Comparison of ENCODE assay signal across 8 cellular contexts in genomic region chr17:46212634-46213435, GRCh38. TPM values are rescaled to one million over a fixed set of nuclear protein-coding genes. Genes with fewer than 3 reads are reported as not detected.
DNase-seq lines count a peak whose midpoint lies in the region; ATAC-seq and TF ChIP-seq lines count a peak whose summit lies in the region.

No MANE protein-coding gene starts in this region.

- peaks cover 0 to 36% (median 22%) of the 10 kb centered on the region in 4 donors for H3K36me3 ChIP-seq in stomach

- 41 to 47% (median 44%) methylated on average over 11 of the region's 11 CpGs for WGBS in stomach, 5 donors

- intact Hi-C loops in activated CD4-positive, alpha-beta T cell treated with anti-CD3 and anti-CD28 coated beads for 36 hours (cut with DNase I, micrococcal nuclease), result loop anchor here (1.0 to 5.0 kb wide), 5 partner anchors 19 to 211 kb away; partner anchors contain the start of gene KANSL1 (in 1 of the 2)
- intact Hi-C loops in stomach (cut with DNase I; ENCODE audit: low total_unique reads), result no loop called here

- H3K4me1 Mint-ChIP-seq in activated CD4-positive, alpha-beta T cell treated with anti-CD3 and anti-CD28 coated beads for 36 hours, result peaks cover 23% of the 10 kb centered on the region
- H3K4me1 Mint-ChIP-seq in memory B cell, result peaks cover 15% of the 10 kb centered on the region

- TF ChIP-seq CTCF in AG04450 (IDR thresholded peaks at IDR 0.05; ENCODE audit: low read depth, low read length), result peak; percentile 78
- TF ChIP-seq CTCF in stomach (IDR thresholded peaks at IDR 0.05), result peak in 5 of 7 experiments; percentile 61 to 87 (median 77)

- no peaks in the 10 kb centered on the region for H3K27me3 Mint-ChIP-seq in activated CD4-positive, alpha-beta T cell treated with anti-CD3 and anti-CD28 coated beads for 36 hours
- H3K27me3 Mint-ChIP-seq in memory B cell, result no peaks in the 10 kb centered on the region

- H3K27ac ChIP-seq in AG04450 (ENCODE audit: low read depth, low read length), result no peak overlapping the region
- peak overlapping the region in 1 of 5 donors; percentile 54 for H3K27ac ChIP-seq in stomach

- peaks cover 17% of the 10 kb centered on the region for H3K36me3 Mint-ChIP-seq in activated CD4-positive, alpha-beta T cell treated with anti-CD3 and anti-CD28 coated beads for 36 hours (ENCODE audit: low read depth)
- H3K36me3 Mint-ChIP-seq in memory B cell, result peaks cover 10% of the 10 kb centered on the region

- no peaks in the 10 kb centered on the region for H3K27me3 ChIP-seq in AG04450 (ENCODE audit: control insufficient read depth, insufficient read depth, low read length)
- H3K27me3 ChIP-seq in stomach, result no peaks in the 10 kb centered on the region

- H3K4me1 ChIP-seq in stomach, result peaks cover 0 to 19% (median 12%) of the 10 kb centered on the region in 4 donors

- H3K9me3 Mint-ChIP-seq in activated CD4-positive, alpha-beta T cell treated with anti-CD3 and anti-CD28 coated beads for 36 hours (ENCODE audit: low read depth), result no peaks in the 10 kb centered on the region
- no peaks in the 10 kb centered on the region for H3K9me3 Mint-ChIP-seq in memory B cell

- H3K9me3 ChIP-seq in AG04450 (ENCODE audit: control insufficient read depth, insufficient read depth, low read length), result no peaks in the 10 kb centered on the region
- no peaks in the 10 kb centered on the region for H3K9me3 ChIP-seq in stomach

- TF ChIP-seq EP300 in stomach (IDR thresholded peaks at IDR 0.05), result no peak

- DNase-seq in AG04450 (ENCODE audit: low read depth, low spot score) (peak; percentile 54), GM19238 (ENCODE audit: insufficient read length, low spot score) (peak; percentile 31), NCI-H446 (lab: John Stamatoyannopoulos, UW) (peak; percentile 21 to 66), memory B cell (ENCODE audit: low spot score in 2 of 2) (peak; percentile 52 to 56), stomach (peak; percentile 73), T1000 (lab: John Stamatoyannopoulos, UW) (no peak)
- peak; percentile 61 for DNase-seq in activated CD4-positive, alpha-beta T cell treated with anti-CD3 and anti-CD28 coated beads for 36 hours
- DNase-seq in effector CD4-positive, alpha-beta T cell, result peak; percentile 60

- H3K4me3 ChIP-seq in AG04450 (ENCODE audit: low read depth, low read length) (no peak overlapping the region), stomach (no peak overlapping the region)

- H3K4me3 Mint-ChIP-seq in activated CD4-positive, alpha-beta T cell treated with anti-CD3 and anti-CD28 coated beads for 36 hours, result no peak overlapping the region
- H3K4me3 Mint-ChIP-seq in memory B cell, result no peak overlapping the region

- CTCF ChIA-PET in AG04450 (lab: Charles Lee), result interaction anchor here (0.6 to 7.2 kb wide), 40 partner anchors 9 to 263 kb away, joined by 3 to 127 read pairs (median 4); partner anchors contain the start of genes KANSL1 and STH
- CTCF ChIA-PET in activated CD4-positive, alpha-beta T cell treated with anti-CD3 and anti-CD28 coated beads for 36 hours (lab: Charles Lee), result interaction anchor here (0.6 to 2.2 kb wide), 39 partner anchors 13 to 880 kb away, joined by 3 to 38 read pairs (median 4); partner anchors contain the start of genes KANSL1 and STH

- POLR2A ChIA-PET in AG04450 (lab: Yijun Ruan, JAX), result no interaction called here
- POLR2A ChIA-PET in activated CD4-positive, alpha-beta T cell treated with anti-CD3 and anti-CD28 coated beads for 36 hours (lab: Charles Lee), result no interaction called here

- no peak for TF ChIP-seq POLR2A in stomach (IDR thresholded peaks at IDR 0.05)

- no peak overlapping the region for H3K27ac Mint-ChIP-seq in activated CD4-positive, alpha-beta T cell treated with anti-CD3 and anti-CD28 coated beads for 36 hours
- no peak overlapping the region for H3K27ac Mint-ChIP-seq in memory B cell

- peak; percentile 66 for ATAC-seq in activated CD4-positive, alpha-beta T cell treated with anti-CD3 and anti-CD28 coated beads for 36 hours
- peak; percentile 78 for ATAC-seq in memory B cell (ENCODE audit: low read depth)

RNA-seq across cellular contexts. Expression of gene KANSL1, which starts 19.6 kb away (rescaled TPM):
- polyA plus RNA-seq in AG04450 (2011; rRNA removed) (15.6 and 27.0 TPM in 2 replicates), stomach (10 to 100 TPM in 2 of 3 donors, 1 to 10 TPM in 1; 9.2 to 17.3 (median 10.2) TPM)
- 94.2 and 95.8 TPM in 2 replicates for polyA minus RNA-seq in AG04450 (2011; rRNA and poly(A)+ RNA removed)
- total RNA-seq in activated CD4-positive, alpha-beta T cell treated with anti-CD3 and anti-CD28 coated beads for 36 hours, result 10 to 100 TPM; 46.8 to 64.5 TPM
- total RNA-seq in stomach, result 100 to 1,000 TPM; 109 to 288 (median 154) TPM
